ENCODE assay signal across 15 cellular contexts in the genomic region with DNA sequence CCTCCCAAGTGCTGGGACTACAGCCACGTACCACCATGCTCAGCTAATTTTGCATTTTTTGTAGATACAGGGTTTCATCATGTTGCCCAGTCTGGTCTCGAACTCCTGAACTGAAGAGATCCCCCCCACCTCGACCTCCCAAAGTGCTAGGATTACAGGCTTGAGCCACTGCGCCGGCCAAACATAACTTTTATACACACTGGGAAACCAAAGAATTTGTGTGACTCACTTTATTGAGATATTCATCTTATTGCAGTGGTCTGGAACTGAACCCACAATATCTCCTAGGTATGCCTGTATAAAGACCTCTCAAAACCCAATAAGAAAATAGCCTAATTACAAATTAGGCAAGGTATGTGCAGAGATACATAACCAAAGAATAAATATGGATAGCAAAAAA.
"Had no signal": no experiment of that assay in that cellular context is flagged by ENCODE, and none has a peak within 500 bp of the region (broad histone marks: within the 10 kb centered on the region; RNA-seq: fewer than 3 reads in every experiment).

No MANE protein-coding gene starts in this region.

- H3K36me3 ChIP-seq: sigmoid colon, spleen, upper lobe of right lung had no signal

- DNase-seq: activated CD4-positive, alpha-beta T cell treated with anti-CD3 and anti-CD28 coated beads, Interleukin-2, amount 10 ng/mL, durations not matched to agents 7 days and 5 days; activated CD8-positive, alpha-beta T cell treated with anti-CD3 and anti-CD28 coated beads, Interleukin-2, amount 10 ng/mL, durations not matched to agents 7 days and 5 days; activated naive CD4-positive, alpha-beta T cell treated with Interleukin-2 at 50 U/mL for 16 hours; activated naive CD8-positive, alpha-beta T cell treated with anti-CD3 and anti-CD28 coated beads, Interleukin-2, amount 10 ng/mL, durations not matched to agents 7 days and 5 days; activated T-cell treated with anti-CD3 and anti-CD28 coated beads, Interleukin-2, amount 50 U/mL, for 24 hours; aorta; effector memory CD8-positive, alpha-beta T cell; islet precursor cell; lower lobe of right lung; naive thymus-derived CD8-positive, alpha-beta T cell; sigmoid colon; spleen; stimulated activated naive CD4-positive, alpha-beta T cell; upper lobe of right lung had no signal

- H3K9me3 ChIP-seq: lower lobe of right lung, sigmoid colon, spleen, upper lobe of right lung had no signal

- H3K27me3 ChIP-seq: sigmoid colon, spleen, upper lobe of right lung had no signal

- H3K27ac ChIP-seq: lower lobe of right lung, sigmoid colon, spleen, upper lobe of right lung had no signal

- H3K4me3 ChIP-seq: lower lobe of right lung, sigmoid colon, spleen, upper lobe of right lung had no signal

- ATAC-seq: activated CD4-positive, CD25-positive, alpha-beta regulatory T cell treated with anti-CD3 and anti-CD28 coated beads, Interleukin-2, amount 50 U/mL, for 24 hours; activated CD8-positive, alpha-beta T cell treated with anti-CD3 and anti-CD28 coated beads, Interleukin-2, amount 10 ng/mL, durations not matched to agents 7 days and 5 days; effector memory CD8-positive, alpha-beta T cell; lower lobe of right lung; naive thymus-derived CD8-positive, alpha-beta T cell; upper lobe of right lung had no signal

- H3K4me1 ChIP-seq: lower lobe of right lung, sigmoid colon, spleen, upper lobe of right lung had no signal
